8 cellular contexts compared by ENCODE assay signal in the genomic region with DNA sequence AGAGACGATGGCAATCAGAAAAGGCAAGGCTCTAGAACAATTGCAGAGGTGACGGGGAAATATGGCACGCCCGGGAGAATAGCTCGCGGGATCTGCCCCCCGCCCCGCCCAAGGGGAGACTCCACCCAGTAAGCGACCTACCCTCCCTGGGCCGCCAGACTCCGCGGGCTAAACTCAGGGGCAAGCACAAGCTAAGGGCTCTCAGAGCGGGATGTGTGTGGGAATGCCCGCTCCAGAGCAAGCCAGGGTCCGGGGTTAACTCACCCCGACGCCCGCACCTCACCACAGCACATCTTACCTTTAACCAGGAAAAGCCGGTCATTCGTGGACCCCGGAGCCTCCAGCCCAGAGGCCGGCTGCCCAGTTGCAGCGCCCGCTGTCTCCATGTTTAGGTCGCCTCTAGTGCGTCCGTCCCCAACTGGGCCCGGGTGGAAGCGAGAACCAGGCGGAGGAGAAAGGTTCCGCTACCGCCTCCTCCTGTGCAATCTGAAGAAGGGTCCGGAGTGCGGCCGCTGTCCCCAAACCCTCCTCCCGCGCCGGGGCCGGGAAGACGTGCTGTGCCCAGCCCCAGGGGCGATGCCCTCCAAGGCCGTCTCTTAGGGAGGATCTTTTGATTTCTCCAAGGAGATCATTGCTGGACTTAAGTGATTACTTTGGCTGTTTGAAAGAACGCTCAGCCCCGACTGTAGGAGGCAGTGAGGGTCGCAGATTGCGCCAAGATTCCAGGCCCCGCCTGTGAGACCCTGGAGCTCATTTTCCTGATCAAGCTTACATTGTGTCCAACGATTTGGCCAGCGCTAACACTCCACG. TPM values are rescaled to one million over a fixed set of nuclear protein-coding genes. Genes with fewer than 3 reads are reported as not detected.
DNase-seq lines count a peak whose midpoint lies in the region; ATAC-seq and TF ChIP-seq lines count a peak whose summit lies in the region.

A gene (minus strand): TSS at position 406 of the 810 bp plus-strand sequence. CDS start 20 bp downstream, at position 386.

- H3K9me3 ChIP-seq in sigmoid colon = no peaks in the 10 kb centered on the region

- peak; percentile 91 for ATAC-seq in HG02840 (IDR thresholded peaks at IDR 0.05; ENCODE audit: low FRiP score, unreplicated experiment)

- H3K27me3 ChIP-seq in sigmoid colon = no peaks in the 10 kb centered on the region

- peak within 1 kb of the TSS; percentile 93 to 96 (median 96) for H3K27ac ChIP-seq in sigmoid colon

- peaks cover 0 to 18% (median 14%) of the 10 kb centered on the region in 4 donors for H3K4me1 ChIP-seq in sigmoid colon

- H3K36me3 ChIP-seq in sigmoid colon = peaks cover 0 to 6% (median under 1%) of the 10 kb centered on the region in 4 donors

- 0% methylated on average over 50 of the region's 50 CpGs for WGBS in sigmoid colon, 2 donors

- DNase-seq in GM13977 (ENCODE audit: low spot score) (peak; percentile 85), RPMI8226 (peak; percentile 93), amniotic epithelial cell (ENCODE audit: low read depth) (peak; percentile 92), hepatic stellate cell (ENCODE audit: low spot score) (peak; percentile 89), sigmoid colon (peak; percentile 95), KG1 (lab: John Stamatoyannopoulos, UW) (no peak), amniotic stem cell (lab: John Stamatoyannopoulos, UW) (no peak)

- TF ChIP-seq EP300 in sigmoid colon (IDR thresholded peaks at IDR 0.05) = no peak

- intact Hi-C loops in sigmoid colon (cut with DNase I) = loop anchor here (10.0 kb wide), 1 partner anchor 441 kb away; no protein-coding TSS in a partner anchor

- TF ChIP-seq CTCF in GM13977 (IDR thresholded peaks at IDR 0.05; ENCODE audit: extremely low read depth, insufficient read depth, missing control alignments) (peak; percentile 11), sigmoid colon (IDR thresholded peaks at IDR 0.05) (peak in 3 of 4 experiments; percentile 26 to 44 (median 32))

- peak; percentile 39 to 83 for TF ChIP-seq POLR2A in sigmoid colon (IDR thresholded peaks at IDR 0.05)

- peak within 1 kb of the TSS; percentile 69 to 79 (median 75) for H3K4me3 ChIP-seq in sigmoid colon

- in situ Hi-C loops in GM13977 (cut with MboI; ENCODE audit: low pct_unique_long_range_greater_than_20kb, low sequenced_read_pairs, unreplicated experiment) = no loop called here

RNA-seq across cellular contexts. Expression of the gene that starts here (rescaled TPM):
- 10 to 100 TPM in 1 of 4 donors, 1 to 10 TPM in 3; 6.1 to 10.0 (median 7.7) TPM for total RNA-seq in sigmoid colon
- polyA plus RNA-seq in sigmoid colon = 1 to 10 TPM; 1.8 to 6.9 (median 3.5) TPM

Comparison
In these comparisons a context has a peak if more than half of its experiments do, and no peak if none do; other contexts are left out.
1. DNase-seq: peak in GM13977 (single experiment), RPMI8226 (single experiment), amniotic epithelial cell (single experiment), hepatic stellate cell (single experiment) and sigmoid colon (single experiment); none in KG1 (single experiment) and amniotic stem cell (single experiment).